Comparison of ENCODE assay signal across 1 cellular context in genomic region chr12:508795-509194, GRCh38.
TF ChIP-seq lines count a peak whose summit lies in the region.

No MANE protein-coding gene starts in this region.

TF ChIP-seq in endothelial cell of umbilical vein, 7 proteins besides CTCF, POLR2A, EP300 and RAD21:
- no peak for TF ChIP-seq EZH2 (IDR thresholded peaks at IDR 0.05; ENCODE audit: borderline replicate concordance, low read depth, low read length, severe bottlenecking)
- no peak for TF ChIP-seq FOS (IDR thresholded peaks at IDR 0.05; ENCODE audit: borderline replicate concordance, insufficient read depth, low read length)
- TF ChIP-seq MYC (IDR thresholded peaks at IDR 0.05; ENCODE audit: low read depth, low read length): no peak
- no peak for TF ChIP-seq GATA2 (IDR thresholded peaks at IDR 0.05; ENCODE audit: insufficient read depth, insufficient read length, low read depth, low read length)
- no peak for TF ChIP-seq JUN (IDR thresholded peaks at IDR 0.05; ENCODE audit: borderline replicate concordance, insufficient read depth, insufficient read length, low read depth)
- TF ChIP-seq POLR2AphosphoS5 (IDR thresholded peaks at IDR 0.05; ENCODE audit: insufficient read depth, low read depth, low read length): no peak
- no peak for TF ChIP-seq MAX (IDR thresholded peaks at IDR 0.05; ENCODE audit: insufficient read depth, insufficient read length)
